20 cellular contexts compared by ENCODE assay signal in the genomic region with DNA sequence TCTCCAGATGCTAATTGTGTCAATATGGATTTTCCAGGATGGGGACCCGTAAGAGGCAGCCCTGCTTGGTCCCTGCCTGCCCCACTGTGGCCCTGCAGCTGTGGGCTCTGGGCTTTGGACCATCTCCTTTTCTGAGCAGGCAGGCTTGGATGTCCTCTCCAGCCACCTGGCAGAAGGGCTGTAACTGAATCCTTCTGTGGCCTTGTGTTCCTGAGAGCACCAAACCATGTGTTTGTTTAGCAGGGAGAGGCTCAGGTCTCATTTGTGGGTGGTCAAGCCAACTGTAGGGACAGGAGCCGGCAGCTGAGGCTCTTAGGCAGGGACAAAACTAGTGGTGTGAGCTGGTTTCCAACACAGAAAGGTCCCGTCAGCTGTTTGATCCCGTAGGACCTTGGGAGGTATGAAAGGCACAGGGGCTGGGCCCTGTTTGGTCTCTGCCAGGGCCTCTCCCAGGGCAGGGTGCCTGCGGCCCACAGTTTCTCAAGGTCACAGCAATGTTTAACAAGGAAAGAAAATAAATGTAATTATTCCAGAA. TPM values are rescaled to one million over a fixed set of nuclear protein-coding genes. Genes with fewer than 3 reads are reported as not detected.
DNase-seq lines count a peak whose midpoint lies in the region; ATAC-seq and TF ChIP-seq lines count a peak whose summit lies in the region.
"Had no signal": no experiment of that assay in that cellular context is flagged by ENCODE, and none has a peak within 500 bp of the region (broad histone marks: within the 10 kb centered on the region; RNA-seq: fewer than 3 reads in every experiment).

No MANE protein-coding gene starts in this region.

- H3K27me3 ChIP-seq in DOHH2 (ENCODE audit: control insufficient read depth, low read length), result 0 out of 2 replicates have a peak, but pooled peaks cover 4% of the 10 kb centered on the region
- H3K27me3 ChIP-seq: BLaER1 had no signal

- no peaks in the 10 kb centered on the region for H4K20me1 ChIP-seq in DOHH2 (ENCODE audit: control insufficient read depth, insufficient read depth, low read depth, low read length)
- H4K20me1 ChIP-seq: BLaER1 had no signal

- H3K27ac ChIP-seq in DOHH2 (ENCODE audit: low read depth, low read length), result no peak overlapping the region
- H3K27ac ChIP-seq: BLaER1, left ventricle myocardium inferior had no signal

- H3K9me3 ChIP-seq in DOHH2 (ENCODE audit: control insufficient read depth, insufficient read depth, low read length), result no peaks in the 10 kb centered on the region
- H3K9me3 ChIP-seq: BLaER1 had no signal

- H3K4me3 Mint-ChIP-seq in chondrocyte (ENCODE audit: unreplicated experiment), result no peak overlapping the region

- H3K79me2 ChIP-seq in DOHH2 (ENCODE audit: control insufficient read depth, low read length), result no peaks in the 10 kb centered on the region

- TF ChIP-seq CTCF in DOHH2 (IDR thresholded peaks at IDR 0.05; ENCODE audit: low read depth, low read length, poor library complexity, severe bottlenecking) (no peak), chondrocyte (IDR thresholded peaks at IDR 0.05) (no peak)

- H3K4me1 ChIP-seq in DOHH2 (ENCODE audit: control insufficient read depth, low read length), result peaks cover 17% of the 10 kb centered on the region

- DNase-seq in NCI-H2196 treated with DMSO at 0.1 percent for 48 hours (lab: John Stamatoyannopoulos, UW; ENCODE audit: unreplicated experiment) (peak; percentile 90), chondrocyte (ENCODE audit: low spot score) (peak; percentile 43), posterior vena cava (ENCODE audit: low spot score) (peak; percentile 43), NCI-H446 (lab: John Stamatoyannopoulos, UW) (no peak), ureter (ENCODE audit: low spot score) (no peak)
- DNase-seq in NK-92 treated with Interleukin-12 subunit alpha and Interleukin-12 subunit beta, amount 100 ng/mL, for 24 hours (lab: John Stamatoyannopoulos, UW), result no peak
- DNase-seq: Calu3; left ventricle myocardium inferior; midbrain; NCI-H1436 treated with DMSO at 0.1 percent for 48 hours; NCI-H2227 treated with DMSO at 0.1 percent for 48 hours; retina; stimulated activated CD8-positive, alpha-beta memory T cell treated with anti-CD3 and anti-CD28 coated beads, Interleukin-4, amount 100 ng/mL, for 48 hours; SW 1271 had no signal

- no peaks in the 10 kb centered on the region for H3K36me3 ChIP-seq in DOHH2 (ENCODE audit: control insufficient read depth, low read length)
- H3K36me3 ChIP-seq: BLaER1, left ventricle myocardium inferior had no signal

- H3F3A ChIP-seq in DOHH2 (ENCODE audit: control insufficient read depth, insufficient read depth), result no peaks in the 10 kb centered on the region

- H3K4me3 ChIP-seq in DOHH2 (ENCODE audit: low read length), result no peak overlapping the region
- H3K4me3 ChIP-seq: BLaER1, left ventricle myocardium inferior had no signal

- intact Hi-C loops in posterior vena cava (cut with DNase I), result loop anchor here in 1 of 2 donors (5.0 kb wide), 1 partner anchor 91 kb away; a partner anchor contains a TSS

- no peak for ATAC-seq in GM21526 (IDR thresholded peaks at IDR 0.05; ENCODE audit: low FRiP score, unreplicated experiment)
- ATAC-seq: activated naive CD4-positive, alpha-beta T cell treated with anti-CD3 and anti-CD28 coated beads, Interleukin-2, amount 50 U/mL, for 72 hours; HCT116 had no signal

- 0 out of 2 replicates have a peak overlapping the region, but pooled peaks have one; percentile 27 for H3K4me2 ChIP-seq in DOHH2 (ENCODE audit: low read length)
- H3K4me2 ChIP-seq: BLaER1 had no signal

- H3K36me3 Mint-ChIP-seq in chondrocyte (ENCODE audit: low read depth), result peaks cover 2% of the 10 kb centered on the region
- H3K36me3 Mint-ChIP-seq: activated naive CD4-positive, alpha-beta T cell treated with anti-CD3 and anti-CD28 coated beads, Interleukin-2, amount 50 U/mL, for 72 hours had no signal

- H3K9me2 ChIP-seq in DOHH2 (replicated peaks; ENCODE audit: control insufficient read depth, low read length), result no peaks in the 10 kb centered on the region

- H3K27me3 Mint-ChIP-seq in chondrocyte (ENCODE audit: low read depth), result peaks cover 21% of the 10 kb centered on the region

- H3K27ac Mint-ChIP-seq in chondrocyte (ENCODE audit: unreplicated experiment), result no peak overlapping the region
- H3K27ac Mint-ChIP-seq: activated naive CD4-positive, alpha-beta T cell treated with anti-CD3 and anti-CD28 coated beads, Interleukin-2, amount 50 U/mL, for 72 hours had no signal

- peaks cover 5% of the 10 kb centered on the region for H3K9me3 Mint-ChIP-seq in chondrocyte (ENCODE audit: low read depth)

- H3K4me1 Mint-ChIP-seq in chondrocyte (ENCODE audit: low read depth), result no peaks in the 10 kb centered on the region

RNA-seq across cellular contexts. Expression of a gene that starts 18.5 kb away (rescaled TPM):
- not detected in 3 replicates for total RNA-seq in chondrocyte
- total RNA-seq in posterior vena cava, result 1 to 10 TPM in 1 of 2 donors, under 1 TPM in 1; 0.86 to 1.1 TPM
- total RNA-seq in ureter, result not detected
- total RNA-seq: activated CD8-positive, alpha-beta memory T cell treated with anti-CD3 and anti-CD28 coated beads for 36 hours had no signal

RNA-seq across cellular contexts. Expression of a gene that starts 39.7 kb away (rescaled TPM):
- total RNA-seq in chondrocyte (0.22 to 1.2 TPM (median 0.97 TPM) in 3 replicates), posterior vena cava (10 to 100 TPM; 23.8 to 24.1 TPM), ureter (108 TPM)
- total RNA-seq: activated CD8-positive, alpha-beta memory T cell treated with anti-CD3 and anti-CD28 coated beads for 36 hours; activated naive CD4-positive, alpha-beta T cell treated with anti-CD3 and anti-CD28 coated beads, Interleukin-2, amount 50 U/mL, for 72 hours had no signal

RNA-seq across cellular contexts. Expression of a gene that starts 57.1 kb away (rescaled TPM):
- total RNA-seq in chondrocyte, result 10.1 to 11.8 TPM (median 11.3 TPM) in 3 replicates
- 1 to 10 TPM; 5.9 to 6.3 TPM for total RNA-seq in posterior vena cava
- total RNA-seq in ureter, result 9.0 TPM

Comparison
In these comparisons a context has a peak if more than half of its experiments do, and no peak if none do; other contexts are left out.
1. DNase-seq: peak in NCI-H2196 treated with DMSO at 0.1 percent for 48 hours (single experiment), chondrocyte (single experiment) and posterior vena cava (single experiment); none in NCI-H446 (0 of 2), ureter (single experiment) and NK-92 treated with Interleukin-12 subunit alpha and Interleukin-12 subunit beta, amount 100 ng/mL, for 24 hours (single experiment).
2. RNA of a gene that starts 39.7 kb away (total RNA-seq): 108 TPM in ureter (single experiment) and 23.8 to 24.1 TPM in posterior vena cava; 0.22 to 1.2 TPM in chondrocyte; every median in the first group is over 10 times any median in the second.